23 cellular contexts compared by ENCODE assay signal in genomic region chr9:87890866-87891265, GRCh38. TPM values are rescaled to one million over a fixed set of nuclear protein-coding genes. Genes with fewer than 3 reads are reported as not detected.
DNase-seq lines count a peak whose midpoint lies in the region; ATAC-seq and TF ChIP-seq lines count a peak whose summit lies in the region.
"Had no signal": no experiment of that assay in that cellular context is flagged by ENCODE, and none has a peak within 500 bp of the region (broad histone marks: within the 10 kb centered on the region; RNA-seq: fewer than 3 reads in every experiment).

No MANE protein-coding gene starts in this region.

- H3K36me3 Mint-ChIP-seq in GM23338 (ENCODE audit: low read depth) (no peaks in the 10 kb centered on the region), H9 (ENCODE audit: insufficient read depth in 1 of 3, low read depth in 3 of 3) (no peaks in the 10 kb centered on the region), endodermal cell (ENCODE audit: low read depth) (no peaks in the 10 kb centered on the region)
- no peaks in the 10 kb centered on the region for H3K36me3 Mint-ChIP-seq in activated CD8-positive, alpha-beta T cell treated with anti-CD3 and anti-CD28 coated beads for 36 hours (ENCODE audit: low read depth)

- TF ChIP-seq CTCF in GM23338 (conservative IDR thresholded peaks at IDR 0.05; ENCODE audit: low read depth in 2 of 2) = no peak
- TF ChIP-seq CTCF in H9 (conservative IDR thresholded peaks at IDR 0.05) = no peak
- TF ChIP-seq CTCF in endodermal cell (conservative IDR thresholded peaks at IDR 0.05) = no peak
- TF ChIP-seq CTCF in esophagus squamous epithelium (IDR thresholded peaks at IDR 0.05) = no peak
- no peak for TF ChIP-seq CTCF in activated CD8-positive, alpha-beta T cell treated with anti-CD3 and anti-CD28 coated beads for 36 hours (IDR thresholded peaks at IDR 0.05)

- H3K56ac ChIP-seq in H9 (ENCODE audit: insufficient read length, low read depth, low read length) = no peak overlapping the region

- H3K4me3 ChIP-seq in GM23338 (no peak overlapping the region), endodermal cell (ENCODE audit: low read length) (no peak overlapping the region), trophoblast cell (ENCODE audit: low read depth, low read length) (no peak overlapping the region), esophagus squamous epithelium (no peak overlapping the region)
- H3K4me3 ChIP-seq: K562, PC-9 had no signal

- H3K23ac ChIP-seq in H9 (ENCODE audit: insufficient read length, low read depth, low read length) (no peak overlapping the region), trophoblast cell (ENCODE audit: low read length) (no peak overlapping the region)

- H3K27ac Mint-ChIP-seq in GM23338 (no peak overlapping the region; the same call in 1 of the 2 replicates), H9 (peak overlapping the region in 1 of 3 experiments; percentile 57; a peak in 1 of 7 replicates), endodermal cell (no peak overlapping the region)
- H3K27ac Mint-ChIP-seq in activated CD8-positive, alpha-beta T cell treated with anti-CD3 and anti-CD28 coated beads for 36 hours = no peak overlapping the region
- H3K27ac Mint-ChIP-seq: CD4-positive, alpha-beta T cell had no signal

- H2BK15ac ChIP-seq in H9 (ENCODE audit: low read depth, low read length) = no peak overlapping the region

- H2BK12ac ChIP-seq in H9 (ENCODE audit: insufficient read length, low read depth, low read length) (no peak overlapping the region), trophoblast cell (ENCODE audit: low read length) (peak overlapping the region; percentile 84)

- H4K20me1 ChIP-seq in GM23338 (replicated peaks; ENCODE audit: insufficient read depth) (no peaks in the 10 kb centered on the region), H9 (ENCODE audit: control insufficient read depth, insufficient read depth, insufficient read length) (no peaks in the 10 kb centered on the region)

- H3K4me2 ChIP-seq in GM23338 (no peak overlapping the region), H9 (ENCODE audit: insufficient read depth, insufficient read length, low read length) (no peak overlapping the region), trophoblast cell (ENCODE audit: low read length) (no peak overlapping the region)
- H3K4me2 ChIP-seq: PC-9 had no signal

- H3T11ph ChIP-seq in H9 (ENCODE audit: low read length) = no peak overlapping the region

- no peaks in the 10 kb centered on the region for H3K9me2 ChIP-seq in GM23338 (ENCODE audit: insufficient read depth)

- H3K27ac ChIP-seq in GM23338 (ENCODE audit: low read depth) (no peak overlapping the region), H9 (ENCODE audit: insufficient read length, low read depth, low read length) (no peak overlapping the region), endodermal cell (ENCODE audit: low read depth, low read length) (no peak overlapping the region), trophoblast cell (ENCODE audit: low read depth, low read length) (no peak overlapping the region), esophagus squamous epithelium (no peak overlapping the region)
- H3K27ac ChIP-seq: PC-9 had no signal

- H4K91ac ChIP-seq in H9 (ENCODE audit: insufficient read length, low read depth, low read length) (no peak overlapping the region), trophoblast cell (ENCODE audit: low read depth, low read length) (peak overlapping the region; percentile 70)

- H2AK5ac ChIP-seq in H9 (ENCODE audit: insufficient read length, low read length) (no peak overlapping the region), trophoblast cell (ENCODE audit: low read length) (peak overlapping the region; percentile 72)

- H3K14ac ChIP-seq in H9 (ENCODE audit: insufficient read depth, low read length) = no peak overlapping the region
- H3K14ac ChIP-seq in trophoblast cell (ENCODE audit: low read length) = no peak overlapping the region

- intact Hi-C loops in esophagus squamous epithelium (cut with DNase I) = no loop called here
- intact Hi-C loops in activated CD8-positive, alpha-beta T cell treated with anti-CD3 and anti-CD28 coated beads for 36 hours (cut with micrococcal nuclease) = no loop called here

- H2BK120ac ChIP-seq in H9 (ENCODE audit: low read depth, low read length, poor library complexity, severe bottlenecking) (no peak overlapping the region), trophoblast cell (ENCODE audit: insufficient read depth, low read length, poor library complexity) (peak overlapping the region; percentile 11)

- H2AFZ ChIP-seq in GM23338 (peak overlapping the region; percentile 66; the same call in 1 of the 2 replicates), H9 (ENCODE audit: low read length) (no peak overlapping the region), trophoblast cell (ENCODE audit: insufficient read depth, low read length, poor library complexity) (no peak overlapping the region)
- H2AFZ ChIP-seq: PC-9 had no signal

- POLR2A ChIA-PET in activated CD8-positive, alpha-beta T cell treated with anti-CD3 and anti-CD28 coated beads for 36 hours (lab: Charles Lee) = no interaction called here

- H3K27me3 Mint-ChIP-seq in GM23338 (ENCODE audit: insufficient read depth, low read depth, poor library complexity) = peaks cover 5% of the 10 kb centered on the region
- 0 out of 2 replicates have a peak, but pooled peaks cover 2% of the 10 kb centered on the region for H3K27me3 Mint-ChIP-seq in H9 (ENCODE audit: low read depth)
- peaks cover 4% of the 10 kb centered on the region for H3K27me3 Mint-ChIP-seq in endodermal cell (ENCODE audit: insufficient read depth)
- H3K27me3 Mint-ChIP-seq in activated CD8-positive, alpha-beta T cell treated with anti-CD3 and anti-CD28 coated beads for 36 hours = peaks cover 8% of the 10 kb centered on the region
- H3K27me3 Mint-ChIP-seq: CD4-positive, alpha-beta T cell had no signal

- CTCF ChIA-PET in activated CD8-positive, alpha-beta T cell treated with anti-CD3 and anti-CD28 coated beads for 36 hours (lab: Charles Lee) = interaction anchor here (1.0 kb wide), 1 partner anchor 59 kb away, joined by 4 read pairs; no protein-coding TSS in a partner anchor

- H3K79me2 ChIP-seq in GM23338 (replicated peaks; ENCODE audit: insufficient read depth) (no peaks in the 10 kb centered on the region), H9 (ENCODE audit: insufficient read depth, low read length) (no peaks in the 10 kb centered on the region), trophoblast cell (ENCODE audit: control insufficient read depth, insufficient read depth, low read length, poor library complexity) (no peaks in the 10 kb centered on the region)

- H3K23me2 ChIP-seq in H9 (ENCODE audit: insufficient read length, low read depth, low read length, poor library complexity, severe bottlenecking) = no peaks in the 10 kb centered on the region

- H3K9me3 Mint-ChIP-seq in GM23338 = peaks cover 2% of the 10 kb centered on the region; the same call in 1 of the 3 replicates
- H3K9me3 Mint-ChIP-seq in H9 = no peaks in the 10 kb centered on the region
- no peaks in the 10 kb centered on the region for H3K9me3 Mint-ChIP-seq in endodermal cell
- H3K9me3 Mint-ChIP-seq in activated CD8-positive, alpha-beta T cell treated with anti-CD3 and anti-CD28 coated beads for 36 hours = no peaks in the 10 kb centered on the region

- no peak for DNase-seq in GM23338 (ENCODE audit: low spot score)
- peak; percentile 29 for DNase-seq in H9
- DNase-seq in endodermal cell = peak; percentile 42
- no peak for DNase-seq in trophoblast cell
- no peak for DNase-seq in esophagus squamous epithelium (lab: John Stamatoyannopoulos, UW)
- no peak for DNase-seq in activated CD4-positive, alpha-beta T cell treated with anti-CD3 and anti-CD28 coated beads for 4 hours
- DNase-seq in activated CD8-positive, alpha-beta T cell treated with anti-CD3 and anti-CD28 coated beads for 36 hours = no peak
- DNase-seq: Calu3; CD4-positive, alpha-beta T cell; DMS153; MM.1S; NCI-H1092; NCI-H1436; NCI-H187 treated with DMSO at 0.1 percent for 48 hours; NCI-H69; PC-9; RPMI8226; SHP77 had no signal

- H3K4me1 Mint-ChIP-seq in GM23338 (no peaks in the 10 kb centered on the region), H9 (no peaks in the 10 kb centered on the region), endodermal cell (no peaks in the 10 kb centered on the region)
- no peaks in the 10 kb centered on the region for H3K4me1 Mint-ChIP-seq in activated CD8-positive, alpha-beta T cell treated with anti-CD3 and anti-CD28 coated beads for 36 hours (ENCODE audit: low read depth)

- no peaks in the 10 kb centered on the region for H3K27me3 ChIP-seq in GM23338 (ENCODE audit: insufficient read depth)
- H3K27me3 ChIP-seq in H9 (ENCODE audit: insufficient read depth, low read length) = no peaks in the 10 kb centered on the region
- no peaks in the 10 kb centered on the region for H3K27me3 ChIP-seq in endodermal cell (ENCODE audit: control insufficient read depth, insufficient read depth, low read length, poor library complexity, severe bottlenecking)
- H3K27me3 ChIP-seq in trophoblast cell (ENCODE audit: insufficient read depth, low read length) = no peaks in the 10 kb centered on the region
- no peaks in the 10 kb centered on the region for H3K27me3 ChIP-seq in esophagus squamous epithelium

- no peaks in the 10 kb centered on the region for H3K79me1 ChIP-seq in H9 (ENCODE audit: insufficient read depth, low read depth, low read length, poor library complexity, severe bottlenecking)
- H3K79me1 ChIP-seq in trophoblast cell (ENCODE audit: low read length) = peaks cover 2% of the 10 kb centered on the region

- H2BK20ac ChIP-seq in H9 (ENCODE audit: low read depth, low read length, poor library complexity, severe bottlenecking) = no peak overlapping the region

- H4K5ac ChIP-seq in H9 (ENCODE audit: insufficient read length, low read depth, low read length) = no peak overlapping the region

- H3K9me3 ChIP-seq in H9 (ENCODE audit: control insufficient read depth, low read depth, low read length) = no peaks in the 10 kb centered on the region
- no peaks in the 10 kb centered on the region for H3K9me3 ChIP-seq in endodermal cell (ENCODE audit: control insufficient read depth, low read length)
- H3K9me3 ChIP-seq in trophoblast cell (ENCODE audit: insufficient read depth, low read depth, low read length) = peaks cover 5% of the 10 kb centered on the region
- H3K9me3 ChIP-seq in esophagus squamous epithelium = no peaks in the 10 kb centered on the region

- no peaks in the 10 kb centered on the region for H3K36me3 ChIP-seq in GM23338 (ENCODE audit: insufficient read depth)
- H3K36me3 ChIP-seq in endodermal cell (ENCODE audit: control insufficient read depth, insufficient read depth, low read length) = no peaks in the 10 kb centered on the region
- no peaks in the 10 kb centered on the region for H3K36me3 ChIP-seq in trophoblast cell (ENCODE audit: control insufficient read depth in 1 of 2, insufficient read depth in 2 of 2, low read length in 2 of 2)
- no peaks in the 10 kb centered on the region for H3K36me3 ChIP-seq in esophagus squamous epithelium

- H3K4me1 ChIP-seq in GM23338 (ENCODE audit: insufficient read depth) = no peaks in the 10 kb centered on the region
- no peaks in the 10 kb centered on the region for H3K4me1 ChIP-seq in H9 (ENCODE audit: insufficient read depth, low read length)
- H3K4me1 ChIP-seq in endodermal cell (ENCODE audit: control insufficient read depth, insufficient read depth, low read length) = no peaks in the 10 kb centered on the region
- H3K4me1 ChIP-seq in trophoblast cell (ENCODE audit: control insufficient read depth in 1 of 2, insufficient read depth in 2 of 2, low read length in 2 of 2) = peaks cover 3% of the 10 kb centered on the region in 2 experiments
- H3K4me1 ChIP-seq in esophagus squamous epithelium = no peaks in the 10 kb centered on the region

- H3F3A ChIP-seq in GM23338 (replicated peaks; ENCODE audit: low read depth) = no peaks in the 10 kb centered on the region

- H3K18ac ChIP-seq in H9 (ENCODE audit: insufficient read length, low read depth, low read length) (no peak overlapping the region), trophoblast cell (ENCODE audit: low read length) (no peak overlapping the region)

- no CpG with 5 or more reads among the region's 8 CpGs for WGBS in H9 (ENCODE audit: extremely low coverage, insufficient read length, low lambda C conversion rate)
- WGBS in endodermal cell (ENCODE audit: insufficient coverage in 1 of 2, insufficient read length in 1 of 2), 2 experiments = 89 to 95% methylated on average over 7 to 8 of the region's 8 CpGs
- no CpG with 5 or more reads among the region's 8 CpGs for WGBS in trophoblast cell (ENCODE audit: extremely low coverage, insufficient coverage, insufficient read length)
- 77 to 83% methylated on average over 7 to 8 of the region's 8 CpGs for WGBS in esophagus squamous epithelium, 2 donors

- H3K4ac ChIP-seq in H9 (ENCODE audit: low read depth, low read length) (no peak overlapping the region), trophoblast cell (ENCODE audit: low read depth, low read length) (no peak overlapping the region)

- no peak for TF ChIP-seq POLR2A in esophagus squamous epithelium (IDR thresholded peaks at IDR 0.05)

- H3K4me3 Mint-ChIP-seq in GM23338 (no peak overlapping the region), H9 (peak overlapping the region in 1 of 2 experiments; percentile 21; a peak in 1 of 5 replicates), endodermal cell (no peak overlapping the region)
- H3K4me3 Mint-ChIP-seq in activated CD8-positive, alpha-beta T cell treated with anti-CD3 and anti-CD28 coated beads for 36 hours = no peak overlapping the region
- H3K4me3 Mint-ChIP-seq: CD4-positive, alpha-beta T cell had no signal

- no peak overlapping the region for H4K12ac ChIP-seq in trophoblast cell (ENCODE audit: low read depth, low read length)

- no peak for ATAC-seq in GM23338
- no peak for ATAC-seq in activated CD8-positive, alpha-beta T cell treated with anti-CD3 and anti-CD28 coated beads for 36 hours
- ATAC-seq: K562 had no signal

- no peak overlapping the region for H3K9ac ChIP-seq in H9 (ENCODE audit: extremely low read depth, insufficient read length, low read length)
- no peak overlapping the region for H3K9ac ChIP-seq in endodermal cell (ENCODE audit: extremely low read depth, low read length, poor library complexity, severe bottlenecking)
- no peak overlapping the region for H3K9ac ChIP-seq in trophoblast cell (ENCODE audit: low read length)

- no peak overlapping the region for H2BK5ac ChIP-seq in H9 (ENCODE audit: insufficient read length, low read length)
- no peak overlapping the region for H2BK5ac ChIP-seq in trophoblast cell (ENCODE audit: low read depth, low read length, poor library complexity)

- H4K8ac ChIP-seq in H9 (replicated peaks; ENCODE audit: insufficient read length, low read depth, low read length) (no peak overlapping the region), trophoblast cell (ENCODE audit: low read depth, low read length) (no peak overlapping the region)

RNA-seq across cellular contexts. Expression of gene SPATA31E1, which starts 8.2 kb away (rescaled TPM):
- total RNA-seq in GM23338 (2014; rRNA removed; shearing (Covaris generic)) = not detected in 2 replicates
- 0.05 TPM in 2 replicates for polyA plus RNA-seq in GM23338 (2016; fragmentation: Nextera tagmentation; extraction: Ambion mirVana)
- 0.07 and 0.09 TPM in 2 replicates for total RNA-seq in H9 (2021)
- total RNA-seq in endodermal cell = not detected
- polyA plus RNA-seq in endodermal cell (2013, experiment 1 of 2) = not detected
- not detected for polyA plus RNA-seq in endodermal cell (2013, experiment 2 of 2)
- polyA plus RNA-seq in trophoblast cell (2013) = not detected in 2 replicates
- not detected for total RNA-seq in esophagus squamous epithelium
- total RNA-seq in activated CD8-positive, alpha-beta T cell treated with anti-CD3 and anti-CD28 coated beads for 36 hours = not detected
- total RNA-seq: Calu3; CD4-positive, alpha-beta T cell; G401; K562; LHCN-M2; NCI-H460; PC-9 had no signal
- polyA plus RNA-seq: BJ, K562 had no signal

RNA-seq across cellular contexts. Expression of gene SPATA31C1, which starts 26.9 kb away (rescaled TPM):
- total RNA-seq in GM23338 (2014; rRNA removed; shearing (Covaris generic)) = 0.08 TPM in 1 of 2 replicates, not detected in the other
- 0.16 TPM in 1 of 2 replicates, not detected in the other for polyA plus RNA-seq in GM23338 (2016; fragmentation: Nextera tagmentation; extraction: Ambion mirVana)
- total RNA-seq in H9 (2021) (0.15 TPM in 2 replicates), endodermal cell (under 1 TPM in 1 of 2 donors, not detected in 1; 0.09 TPM), esophagus squamous epithelium (not detected)
- polyA plus RNA-seq in endodermal cell (2013, experiment 1 of 2) = 0.50 TPM
- polyA plus RNA-seq in endodermal cell (2013, experiment 2 of 2) = 0.58 TPM
- not detected in 2 replicates for polyA plus RNA-seq in trophoblast cell (2013)
- total RNA-seq in activated CD8-positive, alpha-beta T cell treated with anti-CD3 and anti-CD28 coated beads for 36 hours = not detected
- total RNA-seq: Calu3; CD4-positive, alpha-beta T cell; G401; LHCN-M2; NCI-H460; PC-9 had no signal
- polyA plus RNA-seq: BJ had no signal

Comparison
In these comparisons a context has a peak if more than half of its experiments do, and no peak if none do; other contexts are left out.
1. DNase-seq: peak in H9 (single experiment) and endodermal cell (single experiment); none in GM23338 (single experiment), trophoblast cell (0 of 2), esophagus squamous epithelium (single experiment), activated CD4-positive, alpha-beta T cell treated with anti-CD3 and anti-CD28 coated beads for 4 hours (0 of 2) and activated CD8-positive, alpha-beta T cell treated with anti-CD3 and anti-CD28 coated beads for 36 hours (single experiment).